1 cellular context compared by ENCODE assay signal in the genomic region with DNA sequence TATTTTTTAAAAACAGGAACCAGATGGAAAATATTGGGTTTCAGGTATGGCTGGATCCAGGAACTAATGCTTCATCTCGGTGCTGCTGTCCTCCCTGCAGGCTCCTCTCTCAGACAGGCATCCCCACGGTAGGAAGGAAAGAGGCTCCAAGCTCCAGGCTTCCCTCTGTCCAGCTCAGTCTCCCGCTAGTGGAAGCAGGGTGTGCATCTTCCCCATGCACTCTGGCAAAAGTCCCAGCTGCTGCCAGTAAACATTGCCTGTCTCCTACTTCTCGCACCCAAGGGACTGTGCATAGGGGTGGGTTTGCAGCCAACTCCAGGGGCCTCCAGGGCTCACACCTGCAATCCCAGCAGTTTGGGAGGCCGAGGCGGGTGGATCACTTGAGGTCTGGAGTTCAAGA.
TF ChIP-seq lines count a peak whose summit lies in the region.

No MANE protein-coding gene starts in this region.

TF ChIP-seq in H1, 55 proteins besides CTCF, POLR2A, EP300 and RAD21:
- no peak for TF ChIP-seq SIX5 (IDR thresholded peaks at IDR 0.05; ENCODE audit: low read depth, low read length)
- TF ChIP-seq TBP (IDR thresholded peaks at IDR 0.05; ENCODE audit: low read depth, low read length): no peak
- TF ChIP-seq, protein P1, sequence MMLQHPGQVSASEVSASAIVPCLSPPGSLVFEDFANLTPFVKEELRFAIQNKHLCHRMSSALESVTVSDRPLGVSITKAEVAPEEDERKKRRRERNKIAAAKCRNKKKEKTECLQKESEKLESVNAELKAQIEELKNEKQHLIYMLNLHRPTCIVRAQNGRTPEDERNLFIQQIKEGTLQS (IDR thresholded peaks at IDR 0.05; ENCODE audit: insufficient read depth, low read depth, low read length): no peak
- no peak for TF ChIP-seq YY1 (IDR thresholded peaks at IDR 0.05; ENCODE audit: low read depth, low read length)
- no peak for TF ChIP-seq SAP30 (IDR thresholded peaks at IDR 0.05; ENCODE audit: insufficient read depth, insufficient replicate concordance, low read length)
- no peak for TF ChIP-seq RXRA (IDR thresholded peaks at IDR 0.05; ENCODE audit: insufficient read depth, low read depth, low read length)
- no peak for TF ChIP-seq TAF7 (optimal IDR thresholded peaks at IDR 0.05; ENCODE audit: borderline replicate concordance, low read depth, low read length)
- TF ChIP-seq, protein P2, sequence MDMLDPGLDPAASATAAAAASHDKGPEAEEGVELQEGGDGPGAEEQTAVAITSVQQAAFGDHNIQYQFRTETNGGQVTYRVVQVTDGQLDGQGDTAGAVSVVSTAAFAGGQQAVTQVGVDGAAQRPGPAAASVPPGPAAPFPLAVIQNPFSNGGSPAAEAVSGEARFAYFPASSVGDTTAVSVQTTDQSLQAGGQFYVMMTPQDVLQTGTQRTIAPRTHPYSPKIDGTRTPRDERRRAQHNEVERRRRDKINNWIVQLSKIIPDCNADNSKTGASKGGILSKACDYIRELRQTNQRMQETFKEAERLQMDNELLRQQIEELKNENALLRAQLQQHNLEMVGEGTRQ (IDR thresholded peaks at IDR 0.05; ENCODE audit: low read length): no peak
- TF ChIP-seq TEAD4 (IDR thresholded peaks at IDR 0.05; ENCODE audit: low read depth, low read length): no peak
- no peak for TF ChIP-seq POLR2AphosphoS5 (IDR thresholded peaks at IDR 0.05; ENCODE audit: low read depth, low read length)
- no peak for TF ChIP-seq JUN (IDR thresholded peaks at IDR 0.05; ENCODE audit: low read depth, low read length)
- no peak for TF ChIP-seq CREB1 (IDR thresholded peaks at IDR 0.05)
